In the genomic region with DNA sequence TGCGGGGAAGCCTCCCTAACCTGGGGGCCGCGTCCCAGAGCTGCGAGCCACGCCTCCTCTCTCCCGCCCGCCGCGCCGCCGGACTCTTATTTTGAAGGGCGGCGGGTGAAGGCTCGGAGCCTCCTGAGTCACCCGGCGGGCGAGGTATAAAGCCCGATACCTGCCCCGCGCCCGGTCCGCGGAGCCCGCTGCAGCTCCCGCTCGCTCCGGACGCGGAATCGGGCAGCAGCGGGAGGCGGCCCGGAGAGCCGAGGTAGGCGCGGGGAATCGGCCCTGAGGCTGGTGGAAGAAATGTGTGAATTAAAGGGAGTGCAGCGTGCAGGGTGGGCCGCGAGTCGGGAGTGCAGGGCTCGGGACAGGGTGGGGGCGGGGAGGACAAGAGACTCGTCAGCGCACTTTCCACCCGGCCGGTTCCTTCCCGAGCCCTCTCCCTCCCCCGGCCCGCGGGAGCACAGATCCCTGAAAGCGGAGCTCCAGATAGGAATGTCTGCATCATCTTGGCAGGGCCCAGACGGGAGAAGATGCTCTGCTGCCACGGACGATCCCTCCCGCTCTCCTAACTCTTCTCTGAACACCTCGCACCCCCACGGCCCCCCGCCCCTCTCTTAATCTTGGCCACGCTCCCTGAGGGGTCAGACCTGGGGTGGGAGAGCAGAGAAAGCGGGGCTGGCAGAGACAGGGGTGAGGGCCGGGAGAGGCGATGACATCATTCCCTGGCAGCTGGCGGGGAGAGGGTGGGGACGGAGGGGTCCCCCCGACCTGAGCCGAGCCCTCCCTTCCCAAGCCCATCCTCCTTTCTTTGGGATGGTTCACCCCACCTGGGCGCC, we compare ENCODE assay signal across 8 cellular contexts.
DNase-seq lines count a peak whose midpoint lies in the region; ATAC-seq and TF ChIP-seq lines count a peak whose summit lies in the region.

No MANE protein-coding gene starts in this region.

- peak; percentile 24 for DNase-seq in NCI-H146 (lab: John Stamatoyannopoulos, UW)
- no peak for DNase-seq in NCI-H146 treated with DMSO at 0.1 percent for 48 hours (lab: John Stamatoyannopoulos, UW; ENCODE audit: unreplicated experiment)
- peak; percentile 15 to 38 for DNase-seq in NCI-H1930 (lab: John Stamatoyannopoulos, UW)
- DNase-seq in activated CD4-positive, alpha-beta T cell treated with anti-CD3 and anti-CD28 coated beads, Interleukin-2, amount 50 U/mL, for 24 hours (ENCODE audit: low read depth in 1 of 2, low spot score in 1 of 2), result peak; percentile 30 to 45
- DNase-seq in dermis blood vessel endothelial cell, result peak; percentile 83
- DNase-seq in lower leg skin (ENCODE audit: low spot score in 2 of 2), result peak; percentile 77 to 97
- peak; percentile 15 to 44 (median 33) for DNase-seq in stimulated activated CD4-positive, alpha-beta T cell treated with anti-CD3 and anti-CD28 coated beads, TNF-alpha, amount 100 ng/mL, for 4 hours (ENCODE audit: low read depth in 3 of 3)

- H3K4me3 ChIP-seq in lower leg skin (ENCODE audit: low read depth, poor library complexity, severe bottlenecking), result peak overlapping the region; percentile 93

- 1% methylated on average over 44 to 64 of the region's 68 CpGs for WGBS in lower leg skin, 2 donors

- intact Hi-C loops in lower leg skin (cut with DNase I; ENCODE audit: low total_unique reads), result no loop called here

- no peak for TF ChIP-seq POLR2A in lower leg skin (IDR thresholded peaks at IDR 0.05)

- no peak for TF ChIP-seq CTCF in lower leg skin (IDR thresholded peaks at IDR 0.05)

- peak; percentile 94 for ATAC-seq in HG02759 (IDR thresholded peaks at IDR 0.05; ENCODE audit: unreplicated experiment)
